Comparison of ENCODE assay signal across 20 cellular contexts in the genomic region with DNA sequence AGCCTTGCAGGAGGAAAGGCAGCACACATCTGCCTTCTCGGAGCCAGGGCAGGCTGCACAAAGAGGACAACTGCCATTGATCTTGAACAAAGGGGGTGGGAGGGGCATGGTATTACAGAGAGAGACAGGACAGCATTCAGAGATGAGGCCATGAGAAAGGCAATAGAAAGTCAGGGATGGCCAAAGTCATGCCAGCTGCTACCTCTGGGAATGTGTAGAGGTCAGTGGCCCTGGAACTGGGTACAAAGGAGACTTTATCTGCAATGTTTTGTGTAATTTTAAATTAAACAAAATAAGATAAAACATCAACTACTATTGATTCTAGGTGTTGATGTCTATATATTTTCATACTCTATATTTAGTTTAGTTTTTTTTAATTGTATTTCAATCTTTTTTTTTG.
"Had no signal": no experiment of that assay in that cellular context is flagged by ENCODE, and none has a peak within 500 bp of the region (broad histone marks: within the 10 kb centered on the region; RNA-seq: fewer than 3 reads in every experiment).

No MANE protein-coding gene starts in this region.

- DNase-seq: activated CD4-positive, alpha-beta T cell treated with anti-CD3 and anti-CD28 coated beads, Interleukin-2, amount 50 U/mL, for 1 hour; activated CD4-positive, CD25-positive, alpha-beta regulatory T cell treated with anti-CD3 and anti-CD28 coated beads, Interleukin-2, amount 50 U/mL, for 72 hours; activated CD8-positive, alpha-beta memory T cell treated with anti-CD3 and anti-CD28 coated beads, Interleukin-2, amount 50 U/mL, for 4 hours; activated effector memory CD4-positive, alpha-beta T cell treated with Interleukin-2 at 50 U/mL for 16 hours; activated naive CD4-positive, alpha-beta T cell treated with anti-CD3 and anti-CD28 coated beads, Interleukin-2, amount 10 ng/mL, durations not matched to agents 7 days and 5 days; activated naive CD8-positive, alpha-beta T cell treated with anti-CD3 and anti-CD28 coated beads, Interleukin-2, amount 50 U/mL, for 24 hours; activated T-cell treated with anti-CD3 and anti-CD28 coated beads, Interleukin-2, amount 50 U/mL, for 48 hours; erythroblast; kidney; left ventricle myocardium inferior; naive thymus-derived CD8-positive, alpha-beta T cell; stimulated activated CD4-positive, alpha-beta T cell treated with anti-CD3 and anti-CD28 coated beads, Interleukin-2, amount 100 ng/mL, for 24 hours; stimulated activated naive CD8-positive, alpha-beta T cell treated with anti-CD3 and anti-CD28 coated beads, Interleukin-15, Interleukin-2, amounts not matched to agents 100 U/mL and 50 U/mL, for 24 hours; substantia nigra; T-helper 17 cell had no signal

- H3K4me3 Mint-ChIP-seq: activated naive CD4-positive, alpha-beta T cell treated with anti-CD3 and anti-CD28 coated beads, Interleukin-2, amount 10 ng/mL, durations not matched to agents 7 days and 5 days; activated naive CD8-positive, alpha-beta T cell treated with anti-CD3 and anti-CD28 coated beads, Interleukin-2, amount 50 U/mL, for 24 hours; central memory CD8-positive, alpha-beta T cell; memory B cell; naive thymus-derived CD8-positive, alpha-beta T cell; T-helper 17 cell had no signal

- H3K36me3 Mint-ChIP-seq: activated naive CD4-positive, alpha-beta T cell treated with anti-CD3 and anti-CD28 coated beads, Interleukin-2, amount 10 ng/mL, durations not matched to agents 7 days and 5 days; memory B cell; naive thymus-derived CD8-positive, alpha-beta T cell had no signal

- ATAC-seq: activated naive CD8-positive, alpha-beta T cell treated with anti-CD3 and anti-CD28 coated beads, Interleukin-2, amount 50 U/mL, for 24 hours; naive thymus-derived CD8-positive, alpha-beta T cell; stimulated activated naive CD8-positive, alpha-beta T cell treated with anti-CD3 and anti-CD28 coated beads, Interleukin-15, Interleukin-2, amounts not matched to agents 100 U/mL and 50 U/mL, for 24 hours; T-helper 17 cell had no signal

- H3K9me3 Mint-ChIP-seq: activated naive CD4-positive, alpha-beta T cell treated with anti-CD3 and anti-CD28 coated beads, Interleukin-2, amount 10 ng/mL, durations not matched to agents 7 days and 5 days; activated naive CD8-positive, alpha-beta T cell treated with anti-CD3 and anti-CD28 coated beads, Interleukin-2, amount 50 U/mL, for 24 hours; central memory CD8-positive, alpha-beta T cell; memory B cell; naive thymus-derived CD8-positive, alpha-beta T cell had no signal

- FAIRE-seq: frontal cortex, kidney, urothelium cell line had no signal

- H3K27me3 Mint-ChIP-seq: progenitor cell of endocrine pancreas had no signal

- H3K27ac Mint-ChIP-seq: activated naive CD4-positive, alpha-beta T cell treated with anti-CD3 and anti-CD28 coated beads, Interleukin-2, amount 10 ng/mL, durations not matched to agents 7 days and 5 days; activated naive CD8-positive, alpha-beta T cell treated with anti-CD3 and anti-CD28 coated beads, Interleukin-2, amount 50 U/mL, for 24 hours; memory B cell; naive thymus-derived CD8-positive, alpha-beta T cell; progenitor cell of endocrine pancreas; T-helper 17 cell had no signal

- H3K4me1 Mint-ChIP-seq: activated naive CD4-positive, alpha-beta T cell treated with anti-CD3 and anti-CD28 coated beads, Interleukin-2, amount 10 ng/mL, durations not matched to agents 7 days and 5 days; central memory CD8-positive, alpha-beta T cell; memory B cell; T-helper 17 cell had no signal
